In the genomic region with DNA sequence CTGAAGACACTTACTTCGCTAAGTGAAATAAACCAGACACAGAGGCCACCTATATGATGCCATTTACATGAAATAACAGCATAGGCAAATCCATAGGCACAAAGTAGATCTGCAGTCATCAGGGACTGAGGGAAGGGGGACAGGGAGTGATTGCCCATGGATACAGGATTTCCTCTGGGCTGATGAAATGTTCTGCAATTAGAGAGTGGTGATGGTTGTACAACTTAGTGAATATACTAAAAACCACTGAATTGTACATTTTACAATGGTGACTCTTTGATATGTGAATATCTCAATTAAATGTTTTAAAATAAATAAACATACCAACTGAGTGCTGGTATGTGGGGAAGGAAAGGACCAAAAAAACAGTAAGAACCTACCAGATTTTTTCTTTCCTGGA, we compare ENCODE assay signal across 26 cellular contexts.
"Had no signal": no experiment of that assay in that cellular context is flagged by ENCODE, and none has a peak within 500 bp of the region (broad histone marks: within the 10 kb centered on the region; RNA-seq: fewer than 3 reads in every experiment).

No MANE protein-coding gene starts in this region.

- H3K4me3 ChIP-seq: heart left ventricle, pancreas, psoas muscle, right atrium auricular region, thyroid gland had no signal

- H3K27me3 Mint-ChIP-seq: activated CD4-positive, alpha-beta T cell treated with anti-CD3 and anti-CD28 coated beads, Interleukin-2, amount 10 ng/mL, durations not matched to agents 7 days and 5 days; activated CD8-positive, alpha-beta memory T cell treated with anti-CD3 and anti-CD28 coated beads, Interleukin-2, amount 10 ng/mL, durations not matched to agents 7 days and 5 days; activated CD8-positive, alpha-beta T cell treated with anti-CD3 and anti-CD28 coated beads for 36 hours; activated naive CD8-positive, alpha-beta T cell treated with anti-CD3 and anti-CD28 coated beads, Interleukin-2, amount 10 ng/mL, durations not matched to agents 7 days and 5 days; activated T-helper 17 cell treated with anti-CD3 and anti-CD28 coated beads, Interleukin-2, amount 50 U/mL, for 72 hours; dendritic cell treated with granulocyte-macrophage colony-stimulating factor and Interleukin-4, amounts not matched to agents 40 ng/mL and 50 ng/mL, for 4 days; natural killer cell treated with Interleukin-12 subunit alpha and Interleukin-12 subunit beta and Interleukin-15 and Interleukin-18, amount 100 ng/mL, for 72 hours; stimulated activated naive CD8-positive, alpha-beta T cell treated with anti-CD3 and anti-CD28 coated beads, Interleukin-15, Interleukin-2, amounts not matched to agents 100 ng/mL and 50 ng/mL, for 24 hours had no signal

- ATAC-seq: activated CD8-positive, alpha-beta memory T cell treated with anti-CD3 and anti-CD28 coated beads, Interleukin-2, amount 10 ng/mL, durations not matched to agents 7 days and 5 days; activated CD8-positive, alpha-beta T cell treated with anti-CD3 and anti-CD28 coated beads for 36 hours; activated T-helper 17 cell treated with anti-CD3 and anti-CD28 coated beads, Interleukin-2, amount 50 U/mL, for 72 hours; heart left ventricle; left ventricle myocardium superior; natural killer cell treated with Interleukin-12 subunit alpha and Interleukin-12 subunit beta and Interleukin-15 and Interleukin-18, amount 100 ng/mL, for 72 hours; pancreas; psoas muscle had no signal

- FAIRE-seq: islet of Langerhans, pancreas had no signal

- H3K27ac ChIP-seq: heart left ventricle, pancreas, psoas muscle, right atrium auricular region, thyroid gland, VCaP had no signal

- H3K4me1 Mint-ChIP-seq: activated CD4-positive, alpha-beta T cell treated with anti-CD3 and anti-CD28 coated beads, Interleukin-2, amount 10 ng/mL, durations not matched to agents 7 days and 5 days; activated CD8-positive, alpha-beta memory T cell treated with anti-CD3 and anti-CD28 coated beads, Interleukin-2, amount 10 ng/mL, durations not matched to agents 7 days and 5 days; activated naive CD8-positive, alpha-beta T cell treated with anti-CD3 and anti-CD28 coated beads, Interleukin-2, amount 10 ng/mL, durations not matched to agents 7 days and 5 days; activated T-helper 17 cell treated with anti-CD3 and anti-CD28 coated beads, Interleukin-2, amount 50 U/mL, for 72 hours; mesothelial cell of epicardium had no signal

- H3K9me3 Mint-ChIP-seq: activated CD4-positive, alpha-beta T cell treated with anti-CD3 and anti-CD28 coated beads, Interleukin-2, amount 10 ng/mL, durations not matched to agents 7 days and 5 days; activated CD8-positive, alpha-beta T cell treated with anti-CD3 and anti-CD28 coated beads for 36 hours; activated naive CD8-positive, alpha-beta T cell treated with anti-CD3 and anti-CD28 coated beads, Interleukin-2, amount 10 ng/mL, durations not matched to agents 7 days and 5 days; activated T-helper 17 cell treated with anti-CD3 and anti-CD28 coated beads, Interleukin-2, amount 50 U/mL, for 72 hours; dendritic cell treated with granulocyte-macrophage colony-stimulating factor and Interleukin-4, amounts not matched to agents 40 ng/mL and 50 ng/mL, for 4 days; mesothelial cell of epicardium; natural killer cell treated with Interleukin-12 subunit alpha and Interleukin-12 subunit beta and Interleukin-15 and Interleukin-18, amount 100 ng/mL, for 72 hours; stimulated activated naive CD8-positive, alpha-beta T cell treated with anti-CD3 and anti-CD28 coated beads, Interleukin-15, Interleukin-2, amounts not matched to agents 100 ng/mL and 50 ng/mL, for 24 hours; T-helper 2 cell treated with Interferon-gamma antibody and Interleukin-4, amounts not matched to agents 5 μg/mL and 100 μg/mL, for 36 hours had no signal

- H3K27ac Mint-ChIP-seq: activated CD4-positive, alpha-beta T cell treated with anti-CD3 and anti-CD28 coated beads, Interleukin-2, amount 10 ng/mL, durations not matched to agents 7 days and 5 days; activated CD8-positive, alpha-beta memory T cell treated with anti-CD3 and anti-CD28 coated beads, Interleukin-2, amount 10 ng/mL, durations not matched to agents 7 days and 5 days; activated naive CD8-positive, alpha-beta T cell treated with anti-CD3 and anti-CD28 coated beads, Interleukin-2, amount 10 ng/mL, durations not matched to agents 7 days and 5 days; dendritic cell treated with granulocyte-macrophage colony-stimulating factor and Interleukin-4, amounts not matched to agents 40 ng/mL and 50 ng/mL, for 4 days; mesothelial cell of epicardium; natural killer cell treated with Interleukin-12 subunit alpha and Interleukin-12 subunit beta and Interleukin-15 and Interleukin-18, amount 100 ng/mL, for 72 hours; stimulated activated naive CD8-positive, alpha-beta T cell treated with anti-CD3 and anti-CD28 coated beads, Interleukin-15, Interleukin-2, amounts not matched to agents 100 ng/mL and 50 ng/mL, for 24 hours; T-helper 2 cell treated with Interferon-gamma antibody and Interleukin-4, amounts not matched to agents 5 μg/mL and 100 μg/mL, for 36 hours had no signal

- H3K9me3 ChIP-seq: heart left ventricle, pancreas, psoas muscle, right atrium auricular region, thyroid gland had no signal

- H3K4me3 Mint-ChIP-seq: activated CD4-positive, alpha-beta T cell treated with anti-CD3 and anti-CD28 coated beads, Interleukin-2, amount 10 ng/mL, durations not matched to agents 7 days and 5 days; activated CD8-positive, alpha-beta memory T cell treated with anti-CD3 and anti-CD28 coated beads, Interleukin-2, amount 10 ng/mL, durations not matched to agents 7 days and 5 days; activated CD8-positive, alpha-beta T cell treated with anti-CD3 and anti-CD28 coated beads for 36 hours; activated naive CD8-positive, alpha-beta T cell treated with anti-CD3 and anti-CD28 coated beads, Interleukin-2, amount 10 ng/mL, durations not matched to agents 7 days and 5 days; activated T-helper 17 cell treated with anti-CD3 and anti-CD28 coated beads, Interleukin-2, amount 50 U/mL, for 72 hours; dendritic cell treated with granulocyte-macrophage colony-stimulating factor and Interleukin-4, amounts not matched to agents 40 ng/mL and 50 ng/mL, for 4 days; mesothelial cell of epicardium; natural killer cell treated with Interleukin-12 subunit alpha and Interleukin-12 subunit beta and Interleukin-15 and Interleukin-18, amount 100 ng/mL, for 72 hours; stimulated activated naive CD8-positive, alpha-beta T cell treated with anti-CD3 and anti-CD28 coated beads, Interleukin-15, Interleukin-2, amounts not matched to agents 100 ng/mL and 50 ng/mL, for 24 hours; T-helper 2 cell treated with Interferon-gamma antibody and Interleukin-4, amounts not matched to agents 5 μg/mL and 100 μg/mL, for 36 hours had no signal

- DNase-seq: activated CD4-positive, alpha-beta T cell treated with anti-CD3 and anti-CD28 coated beads, Interleukin-2, amount 10 ng/mL, durations not matched to agents 7 days and 5 days; activated CD4-positive, CD25-positive, alpha-beta regulatory T cell treated with anti-CD3 and anti-CD28 coated beads, Interleukin-2, amount 50 U/mL, for 72 hours; activated CD8-positive, alpha-beta memory T cell treated with anti-CD3 and anti-CD28 coated beads, Interleukin-2, amount 10 ng/mL, durations not matched to agents 7 days and 5 days; activated CD8-positive, alpha-beta T cell treated with anti-CD3 and anti-CD28 coated beads for 36 hours; activated naive CD4-positive, alpha-beta T cell; activated naive CD8-positive, alpha-beta T cell treated with anti-CD3 and anti-CD28 coated beads, Interleukin-2, amount 10 ng/mL, durations not matched to agents 7 days and 5 days; amygdala; effector CD4-positive, alpha-beta T cell; heart left ventricle; left ventricle myocardium superior; mammary epithelial cell; pancreas; psoas muscle; stimulated activated CD4-positive, alpha-beta T cell treated with anti-CD3 and anti-CD28 coated beads, Interleukin-12 subunit alpha, Interleukin-12 subunit beta, amount 100 ng/mL, for 4 hours; stimulated activated CD4-positive, alpha-beta T cell treated with anti-CD3 and anti-CD28 coated beads, Interleukin-4, amount 100 ng/mL, for 4 hours; substantia nigra; thyroid gland had no signal
